ENCODE assay signal across 23 cellular contexts in the genomic region with DNA sequence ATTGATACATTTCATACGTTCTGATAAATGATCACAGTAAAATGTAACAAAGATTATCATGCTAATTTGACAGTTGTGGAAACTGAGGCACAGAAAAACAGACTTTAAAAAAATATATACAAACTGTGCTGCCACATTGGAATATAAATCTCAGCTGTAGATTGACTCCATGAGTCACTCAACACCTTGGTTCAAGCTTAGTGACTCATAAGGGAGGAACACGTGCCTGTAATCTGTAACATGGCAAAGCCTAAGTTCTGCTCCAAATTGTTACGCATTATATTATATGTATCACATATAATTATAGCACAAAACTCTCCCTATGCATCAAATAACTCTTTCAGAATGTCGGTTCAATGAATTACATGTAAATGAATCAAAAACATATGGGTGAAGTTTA.
DNase-seq lines count a peak whose midpoint lies in the region; ATAC-seq, FAIRE-seq and TF ChIP-seq lines count a peak whose summit lies in the region.
"Had no signal": no experiment of that assay in that cellular context is flagged by ENCODE, and none has a peak within 500 bp of the region (broad histone marks: within the 10 kb centered on the region; RNA-seq: fewer than 3 reads in every experiment).

No MANE protein-coding gene starts in this region.

- H3K4me2 ChIP-seq in A549, result no peak overlapping the region
- H3K4me2 ChIP-seq: BLaER1 had no signal

- no peak overlapping the region for H3K4me3 ChIP-seq in A549
- H3K4me3 ChIP-seq: BLaER1, GM12878, SJSA1 had no signal

- no peak overlapping the region for H3K4me3 Mint-ChIP-seq in osteocyte (ENCODE audit: unreplicated experiment)
- H3K4me3 Mint-ChIP-seq in T-helper 2 cell treated with Interferon-gamma antibody and Interleukin-4, amounts not matched to agents 5 μg/mL and 100 μg/mL, for 36 hours, result no peak overlapping the region
- H3K4me3 Mint-ChIP-seq: CD4-positive, alpha-beta memory T cell; HFFc6 had no signal

- ATAC-seq in A549, result no peak
- peak; percentile 92 for ATAC-seq in foreskin keratinocyte
- ATAC-seq: GM12878 had no signal

- H3K27me3 Mint-ChIP-seq in osteocyte (ENCODE audit: unreplicated experiment), result peaks cover 4% of the 10 kb centered on the region
- H3K27me3 Mint-ChIP-seq in T-helper 2 cell treated with Interferon-gamma antibody and Interleukin-4, amounts not matched to agents 5 μg/mL and 100 μg/mL, for 36 hours (ENCODE audit: low read depth), result no peaks in the 10 kb centered on the region
- H3K27me3 Mint-ChIP-seq: CD4-positive, alpha-beta memory T cell had no signal

- CTCF ChIA-PET in A549 (lab: Yijun Ruan, JAX), result no interaction called here

- POLR2A ChIA-PET in A549 (lab: Yijun Ruan, JAX), result no interaction called here

- H3K36me3 Mint-ChIP-seq in osteocyte (ENCODE audit: unreplicated experiment), result no peaks in the 10 kb centered on the region
- no peaks in the 10 kb centered on the region for H3K36me3 Mint-ChIP-seq in T-helper 2 cell treated with Interferon-gamma antibody and Interleukin-4, amounts not matched to agents 5 μg/mL and 100 μg/mL, for 36 hours (ENCODE audit: low read depth)
- H3K36me3 Mint-ChIP-seq: CD4-positive, alpha-beta memory T cell had no signal

- WGBS in A549 (ENCODE audit: missing lambda C conversion rate), result 16% methylated on average over 4 of the region's 4 CpGs

- no peaks in the 10 kb centered on the region for H3K27me3 ChIP-seq in foreskin keratinocyte
- H3K27me3 ChIP-seq: BLaER1, SJSA1 had no signal

- H3K27ac ChIP-seq in A549, result no peak overlapping the region
- no peak overlapping the region for H3K27ac ChIP-seq in foreskin keratinocyte
- H3K27ac ChIP-seq: BLaER1, SJSA1 had no signal

- no peak for TF ChIP-seq POLR2A in A549 (IDR thresholded peaks at IDR 0.05; ENCODE audit: low read length)

- no peaks in the 10 kb centered on the region for H3K9me3 ChIP-seq in A549
- H3K9me3 ChIP-seq: BLaER1, Caco-2, SJSA1 had no signal

- no peak for TF ChIP-seq EP300 in A549 (IDR thresholded peaks at IDR 0.05)

- no peak overlapping the region for H3K27ac Mint-ChIP-seq in osteocyte (ENCODE audit: unreplicated experiment)
- H3K27ac Mint-ChIP-seq in T-helper 2 cell treated with Interferon-gamma antibody and Interleukin-4, amounts not matched to agents 5 μg/mL and 100 μg/mL, for 36 hours, result no peak overlapping the region
- H3K27ac Mint-ChIP-seq: CD4-positive, alpha-beta memory T cell; HFFc6 had no signal

- FAIRE-seq in A549 (lab: Jason Lieb, UNC), result no peak
- FAIRE-seq: GM12878, H54 had no signal

- no peaks in the 10 kb centered on the region for H3K4me1 Mint-ChIP-seq in osteocyte (ENCODE audit: unreplicated experiment)
- peaks cover 13% of the 10 kb centered on the region for H3K4me1 Mint-ChIP-seq in T-helper 2 cell treated with Interferon-gamma antibody and Interleukin-4, amounts not matched to agents 5 μg/mL and 100 μg/mL, for 36 hours (ENCODE audit: low read depth)

- H3K4me1 ChIP-seq in A549, result no peaks in the 10 kb centered on the region
- H3K4me1 ChIP-seq in foreskin keratinocyte, result peaks cover 7% of the 10 kb centered on the region
- H3K4me1 ChIP-seq: BLaER1, Caco-2, SJSA1 had no signal

- no peak for TF ChIP-seq RAD21 in A549 (conservative IDR thresholded peaks at IDR 0.05 in 1 of 2, IDR thresholded peaks at IDR 0.05 in 1 of 2)

- TF ChIP-seq CTCF in A549 (IDR thresholded peaks at IDR 0.05) (no peak), foreskin keratinocyte (conservative IDR thresholded peaks at IDR 0.05) (no peak), osteocyte (IDR thresholded peaks at IDR 0.05) (no peak)

- DNase-seq in A549 (ENCODE audit: low read depth in 1 of 2, low spot score in 1 of 2) (no peak), Daoy (ENCODE audit: low read depth) (peak; percentile 22), amniotic epithelial cell (ENCODE audit: low read depth) (peak; percentile 1), foreskin keratinocyte (peak; percentile 22 to 42), osteocyte (ENCODE audit: extremely low spot score, unreplicated experiment) (no peak), ureter (ENCODE audit: low spot score) (no peak)
- DNase-seq in T-helper 2 cell treated with Interferon-gamma antibody and Interleukin-4, amounts not matched to agents 5 μg/mL and 100 μg/mL, for 36 hours (ENCODE audit: low spot score), result no peak
- DNase-seq: ACHN; Caco-2; CD4-positive, alpha-beta memory T cell; DMS 273 treated with DMSO at 0.1 percent for 48 hours; DMS79 treated with DMSO at 0.1 percent for 48 hours; HFFc6; NCI-H1092; NCI-H1436; NCI-H1930; NCI-H2227 treated with DMSO at 0.1 percent for 48 hours; NCI-H510A; NCI-H748 treated with DMSO at 0.1 percent for 48 hours had no signal

- H3K9me3 Mint-ChIP-seq in osteocyte (ENCODE audit: unreplicated experiment), result no peaks in the 10 kb centered on the region
- H3K9me3 Mint-ChIP-seq in T-helper 2 cell treated with Interferon-gamma antibody and Interleukin-4, amounts not matched to agents 5 μg/mL and 100 μg/mL, for 36 hours, result no peaks in the 10 kb centered on the region
- H3K9me3 Mint-ChIP-seq: CD4-positive, alpha-beta memory T cell had no signal

TF ChIP-seq in A549, 52 proteins besides CTCF, POLR2A, EP300 and RAD21:
- TF ChIP-seq ZSCAN20 (CRISPR knock-in tag; IDR thresholded peaks at IDR 0.05), result no peak
- no peak for TF ChIP-seq FOSL2 (IDR thresholded peaks at IDR 0.05)
- TF ChIP-seq FOSL2 (CRISPR knock-in tag; IDR thresholded peaks at IDR 0.05), result peak; percentile 48; the same call in 1 of the 2 replicates
- TF ChIP-seq ZNF302 (CRISPR knock-in tag; IDR thresholded peaks at IDR 0.05), result no peak

Comparison
In these comparisons a context has a peak if more than half of its experiments do, and no peak if none do; other contexts are left out.
1. DNase-seq: peak in Daoy (single experiment), amniotic epithelial cell (single experiment) and foreskin keratinocyte (2 of 2); none in A549 (0 of 2), osteocyte (single experiment), ureter (single experiment) and T-helper 2 cell treated with Interferon-gamma antibody and Interleukin-4, amounts not matched to agents 5 μg/mL and 100 μg/mL, for 36 hours (single experiment).